9 cellular contexts compared by ENCODE assay signal in genomic region chr12:111792155-111792876, GRCh38. TPM values are rescaled to one million over a fixed set of nuclear protein-coding genes. Genes with fewer than 3 reads are reported as not detected.
A peak's percentile ranks its signal among the peaks of the same experiment; 100 is the strongest.
DNase-seq lines count a peak whose midpoint lies in the region; ATAC-seq and TF ChIP-seq lines count a peak whose summit lies in the region.
"Had no signal": no experiment of that assay in that cellular context is flagged by ENCODE, and none has a peak within 500 bp of the region (broad histone marks: within the 10 kb centered on the region; RNA-seq: fewer than 3 reads in every experiment).

No MANE protein-coding gene starts in this region.

- peaks cover 4% of the 10 kb centered on the region for H3K4me1 Mint-ChIP-seq in CD14-positive monocyte
- H3K4me1 Mint-ChIP-seq: activated B cell treated with CpG ODN at 0.5 μM for 24 hours had no signal

- peaks cover 29 to 36% of the 10 kb centered on the region in 2 donors for H3K4me1 ChIP-seq in adrenal gland (replicated peaks in 1 of 2)
- H3K4me1 ChIP-seq in heart left ventricle: peaks cover 0 to 9% (median 0%) of the 10 kb centered on the region in 12 donors

- H3K36me3 Mint-ChIP-seq in CD14-positive monocyte: peaks cover 75 to 97% of the 10 kb centered on the region in 2 donors

- peaks cover 0 to 2% (median 2%) of the 10 kb centered on the region in 3 donors for H3K27me3 Mint-ChIP-seq in CD14-positive monocyte (ENCODE audit: low read depth in 3 of 3)
- H3K27me3 Mint-ChIP-seq: activated B cell treated with CpG ODN at 0.5 μM for 24 hours had no signal

- intact Hi-C loops in CD14-positive monocyte (cut with micrococcal nuclease): no loop called here
- intact Hi-C loops in adrenal gland (cut with DNase I): no loop called here
- intact Hi-C loops in heart left ventricle (cut with DNase I): loop anchor here in 2 of 10 donors (5.0 kb wide), 2 partner anchors 35 to 40 kb away; no protein-coding TSS in a partner anchor
- intact Hi-C loops in posterior vena cava (cut with DNase I): no loop called here

- H3K27ac ChIP-seq in adrenal gland (peak overlapping the region; percentile 82 to 98 (median 91)), heart left ventricle (peak overlapping the region in 11 of 12 donors; percentile 51 to 84 (median 71))

- H3K36me3 ChIP-seq in adrenal gland (replicated peaks in 1 of 2) (peaks cover 0 to 75% of the 10 kb centered on the region in 2 donors), heart left ventricle (peaks cover 0 to 96% (median 80%) of the 10 kb centered on the region in 9 donors)

- H3K4me3 ChIP-seq in adrenal gland (no peak overlapping the region), heart left ventricle (no peak overlapping the region)

- H3K27me3 ChIP-seq in adrenal gland (no peaks in the 10 kb centered on the region), heart left ventricle (no peaks in the 10 kb centered on the region)

- ATAC-seq in heart left ventricle (peak; percentile 85 to 95 (median 94)), GM19023 (IDR thresholded peaks at IDR 0.05; ENCODE audit: unreplicated experiment) (no peak), GM19452 (IDR thresholded peaks at IDR 0.05; ENCODE audit: unreplicated experiment) (no peak)

- no peaks in the 10 kb centered on the region for H3K9me3 Mint-ChIP-seq in CD14-positive monocyte
- H3K9me3 Mint-ChIP-seq: activated B cell treated with CpG ODN at 0.5 μM for 24 hours had no signal

- peak overlapping the region in 5 of 7 donors; percentile 30 to 74 (median 37) for H3K27ac Mint-ChIP-seq in CD14-positive monocyte
- H3K27ac Mint-ChIP-seq: activated B cell treated with CpG ODN at 0.5 μM for 24 hours had no signal

- WGBS in adrenal gland, 4 donors: 71 to 82% (median 73%) methylated on average over 21 to 27 of the region's 27 CpGs
- WGBS in heart left ventricle, 4 donors: 82 to 93% (median 85%) methylated on average over 17 to 27 of the region's 27 CpGs

- TF ChIP-seq POLR2A in adrenal gland (IDR thresholded peaks at IDR 0.05) (peak in 1 of 2 donors; percentile 44), heart left ventricle (IDR thresholded peaks at IDR 0.05) (no peak)

- TF ChIP-seq CTCF in CD14-positive monocyte (IDR thresholded peaks at IDR 0.05) (no peak), adrenal gland (IDR thresholded peaks at IDR 0.05) (no peak), heart left ventricle (IDR thresholded peaks at IDR 0.05) (no peak)

- no peaks in the 10 kb centered on the region for H3K9me3 ChIP-seq in adrenal gland (replicated peaks in 1 of 3)
- no peaks in the 10 kb centered on the region for H3K9me3 ChIP-seq in heart left ventricle

- DNase-seq in CD14-positive monocyte (ENCODE audit: low spot score) (no peak), adrenal gland (peak; percentile 89 to 99 (median 96)), heart left ventricle (peak; percentile 56 to 89 (median 76)), posterior vena cava (ENCODE audit: low spot score) (peak; percentile 93), cerebellar nuclear complex (lab: John Stamatoyannopoulos, UW) (no peak), amygdala (lab: John Stamatoyannopoulos, UW) (no peak)
- DNase-seq: activated B cell treated with CpG ODN at 0.5 μM for 24 hours had no signal

- H3K4me3 Mint-ChIP-seq in CD14-positive monocyte: no peak overlapping the region
- H3K4me3 Mint-ChIP-seq: activated B cell treated with CpG ODN at 0.5 μM for 24 hours had no signal

RNA-seq across cellular contexts. Expression of gene ALDH2, which starts 25.6 kb away (rescaled TPM):
- polyA plus RNA-seq in CD14-positive monocyte (100 to 1,000 TPM; 384 to 404 TPM), adrenal gland (100 to 1,000 TPM in 2 of 3 donors, 10 to 100 TPM in 1; 52.2 to 263 (median 138) TPM), heart left ventricle (100 to 1,000 TPM; 135 to 176 TPM)
- total RNA-seq in adrenal gland (100 to 1,000 TPM; 302 to 536 (median 428) TPM), heart left ventricle (100 to 1,000 TPM; 176 to 303 (median 260) TPM), posterior vena cava (10 to 100 TPM; 79.9 to 96.9 TPM)

RNA-seq across cellular contexts. Expression of gene MAPKAPK5, which starts 49.7 kb away (rescaled TPM):
- polyA plus RNA-seq in CD14-positive monocyte: 10 to 100 TPM; 25.3 to 28.2 TPM
- 10 to 100 TPM; 33.9 to 62.1 (median 47.2) TPM for total RNA-seq in adrenal gland
- 10 to 100 TPM; 13.8 to 46.2 (median 14.0) TPM for polyA plus RNA-seq in adrenal gland
- total RNA-seq in heart left ventricle: 10 to 100 TPM; 20.2 to 28.7 (median 25.2) TPM
- 10 to 100 TPM in 1 of 2 donors, 1 to 10 TPM in 1; 8.0 to 27.5 TPM for polyA plus RNA-seq in heart left ventricle
- 10 to 100 TPM; 33.0 to 33.9 TPM for total RNA-seq in posterior vena cava

Comparison
In these comparisons a context has a peak if more than half of its experiments do, and no peak if none do; other contexts are left out.
1. DNase-seq: peak in adrenal gland (7 of 7), heart left ventricle (5 of 5) and posterior vena cava (single experiment); none in CD14-positive monocyte (single experiment), cerebellar nuclear complex (0 of 2) and amygdala (0 of 56).
2. ATAC-seq: peak in heart left ventricle (4 of 4); none in GM19023 (single experiment) and GM19452 (single experiment).